ENCODE assay signal across 1 cellular context in genomic region chr4:64340243-64341110, GRCh38.
TF ChIP-seq lines count a peak whose summit lies in the region.

No MANE protein-coding gene starts in this region.

TF ChIP-seq in H1, 55 proteins besides CTCF, POLR2A, EP300 and RAD21 (continued from another document):
- TF ChIP-seq CHD7 (IDR thresholded peaks at IDR 0.05; ENCODE audit: insufficient replicate concordance, low read length) (no peak), MAFK (IDR thresholded peaks at IDR 0.05; ENCODE audit: low read depth, low read length) (no peak), NANOG (IDR thresholded peaks at IDR 0.05; ENCODE audit: insufficient read depth, low read depth, low read length, poor library complexity, severe bottlenecking) (no peak), KDM5A (IDR thresholded peaks at IDR 0.05; ENCODE audit: low read length) (no peak), BCL11A (IDR thresholded peaks at IDR 0.05; ENCODE audit: low read depth in 2 of 2, low read length in 2 of 2) (no peak), CTBP2 (IDR thresholded peaks at IDR 0.05; ENCODE audit: borderline replicate concordance, insufficient read depth, insufficient read length, low read length) (no peak), BACH1 (IDR thresholded peaks at IDR 0.05; ENCODE audit: low read length) (no peak)
